In genomic region chr12:104296718-104297117, GRCh38 we compare ENCODE assay signal across 16 cellular contexts.
"Had no signal": no experiment of that assay in that cellular context is flagged by ENCODE, and none has a peak within 500 bp of the region (broad histone marks: within the 10 kb centered on the region; RNA-seq: fewer than 3 reads in every experiment).

No MANE protein-coding gene starts in this region.

- H3K9me3 ChIP-seq: heart right ventricle, SJSA1 had no signal

- DNase-seq: activated CD4-positive, alpha-beta T cell treated with anti-CD3 and anti-CD28 coated beads, Interleukin-2, amount 50 U/mL, for 48 hours; activated effector memory CD4-positive, alpha-beta T cell treated with anti-CD3 and anti-CD28 coated beads, Interleukin-2, amount 50 U/mL, for 16 hours; activated T-cell treated with anti-CD3 and anti-CD28 coated beads, Interleukin-2, amount 50 U/mL, for 24 hours; anterior cingulate cortex; effector memory CD4-positive, alpha-beta T cell; heart right ventricle; left cardiac atrium; naive B cell; stimulated activated CD4-positive, alpha-beta T cell treated with anti-CD3 and anti-CD28 coated beads, Interleukin-4, amount 100 ng/mL, for 24 hours; stimulated activated naive CD4-positive, alpha-beta T cell treated with Interleukin-2 at 50 U/mL for 16 hours; T-helper 2 cell had no signal

- H3K27me3 Mint-ChIP-seq: activated naive CD8-positive, alpha-beta T cell; activated T-cell treated with anti-CD3 and anti-CD28 coated beads, Interleukin-2, amount 50 U/mL, for 24 hours; dendritic cell treated with granulocyte-macrophage colony-stimulating factor and Interleukin-4, amounts not matched to agents 40 ng/mL and 50 ng/mL, for 4 days; naive B cell had no signal

- H3K27ac Mint-ChIP-seq: activated naive CD8-positive, alpha-beta T cell; activated T-cell treated with anti-CD3 and anti-CD28 coated beads, Interleukin-2, amount 50 U/mL, for 24 hours; dendritic cell treated with granulocyte-macrophage colony-stimulating factor and Interleukin-4, amounts not matched to agents 40 ng/mL and 50 ng/mL, for 4 days had no signal

- H3K27me3 ChIP-seq: heart right ventricle, SJSA1 had no signal

- ATAC-seq: left cardiac atrium had no signal

- H3K4me3 Mint-ChIP-seq: activated naive CD8-positive, alpha-beta T cell; activated T-cell treated with anti-CD3 and anti-CD28 coated beads, Interleukin-2, amount 50 U/mL, for 24 hours; dendritic cell treated with granulocyte-macrophage colony-stimulating factor and Interleukin-4, amounts not matched to agents 40 ng/mL and 50 ng/mL, for 4 days; naive B cell had no signal

- H3K4me1 ChIP-seq: parathyroid adenoma had no signal

- H3K4me3 ChIP-seq: heart right ventricle, lung, SJSA1 had no signal

- H3K27ac ChIP-seq: heart right ventricle, parathyroid adenoma, SJSA1 had no signal

- H2AFZ ChIP-seq: parathyroid adenoma had no signal

- H3K9me3 Mint-ChIP-seq: activated T-cell treated with anti-CD3 and anti-CD28 coated beads, Interleukin-2, amount 50 U/mL, for 24 hours; dendritic cell treated with granulocyte-macrophage colony-stimulating factor and Interleukin-4, amounts not matched to agents 40 ng/mL and 50 ng/mL, for 4 days; naive B cell had no signal
